In genomic region chr9:119961774-119962408, GRCh38 we compare ENCODE assay signal across 8 cellular contexts.
A peak's percentile ranks its signal among the peaks of the same experiment; 100 is the strongest.
DNase-seq lines count a peak whose midpoint lies in the region; ATAC-seq and TF ChIP-seq lines count a peak whose summit lies in the region.

No MANE protein-coding gene starts in this region.

- no peaks in the 10 kb centered on the region for H3K79me2 ChIP-seq in Karpas-422 (ENCODE audit: low read length)

- no peak for ATAC-seq in GM18502 (IDR thresholded peaks at IDR 0.05; ENCODE audit: poor library complexity, unreplicated experiment)

- no peaks in the 10 kb centered on the region for H4K20me1 ChIP-seq in Karpas-422 (ENCODE audit: insufficient read depth, low read depth, low read length)

- TF ChIP-seq CTCF in brain microvascular endothelial cell (IDR thresholded peaks at IDR 0.05; ENCODE audit: low read depth, low read length, missing control alignments) (peak; percentile 93), liver (IDR thresholded peaks at IDR 0.05; ENCODE audit: low read depth, low read length, missing input control) (peak; percentile 66)

- no peak overlapping the region for H3K4me2 ChIP-seq in Karpas-422 (ENCODE audit: low read depth, low read length, poor library complexity, severe bottlenecking)

- H3K9ac ChIP-seq in Karpas-422 (ENCODE audit: low read length) (no peak overlapping the region), liver (ENCODE audit: low read depth in 1 of 2, low read length in 2 of 2) (no peak overlapping the region)

- DNase-seq in ELF-1 (ENCODE audit: low read depth, low spot score) (peak; percentile 79), Karpas-422 (peak; percentile 72), brain microvascular endothelial cell (peak; percentile 8), DMS114 treated with DMSO at 0.1 percent for 48 hours (lab: John Stamatoyannopoulos, UW; ENCODE audit: unreplicated experiment) (no peak), superior temporal gyrus (ENCODE audit: extremely low spot score) (no peak), GOT3 (lab: John Stamatoyannopoulos, UW) (no peak)

- H3K4me1 ChIP-seq in Karpas-422 (ENCODE audit: low read length), result no peaks in the 10 kb centered on the region
- H3K4me1 ChIP-seq in liver (ENCODE audit: control insufficient read depth in 4 of 4, insufficient read depth in 4 of 4, low read length in 3 of 4), result no peaks in the 10 kb centered on the region

- 34% methylated on average over 19 of the region's 19 CpGs for WGBS in liver

- H3K27me3 ChIP-seq in Karpas-422 (ENCODE audit: low read length), result no peaks in the 10 kb centered on the region
- H3K27me3 ChIP-seq in brain microvascular endothelial cell (replicated peaks), result no peaks in the 10 kb centered on the region
- peaks cover 0 to 2% (median 0%) of the 10 kb centered on the region in 4 donors for H3K27me3 ChIP-seq in liver (ENCODE audit: control insufficient read depth in 4 of 4, insufficient read depth in 4 of 4, low read length in 3 of 4)

- H3K36me3 ChIP-seq in Karpas-422 (ENCODE audit: insufficient read depth, low read length) (no peaks in the 10 kb centered on the region), brain microvascular endothelial cell (replicated peaks) (no peaks in the 10 kb centered on the region), liver (ENCODE audit: control insufficient read depth in 4 of 4, insufficient read depth in 3 of 4, low read depth in 1 of 4, low read length in 3 of 4) (no peaks in the 10 kb centered on the region)

- peak; percentile 74 to 82 for TF ChIP-seq RAD21 in liver (IDR thresholded peaks at IDR 0.05)

- no peaks in the 10 kb centered on the region for H3K9me3 ChIP-seq in Karpas-422 (ENCODE audit: low read length)
- H3K9me3 ChIP-seq in liver (ENCODE audit: control insufficient read depth in 4 of 4, low read length in 3 of 4), result no peaks in the 10 kb centered on the region

- no peaks in the 10 kb centered on the region for H3K9me2 ChIP-seq in Karpas-422 (replicated peaks; ENCODE audit: insufficient read depth, low read length)

- H3K27ac ChIP-seq in Karpas-422 (ENCODE audit: low read length) (no peak overlapping the region), brain microvascular endothelial cell (no peak overlapping the region), liver (ENCODE audit: low read depth in 1 of 2, low read length in 2 of 2) (no peak overlapping the region)

- H3K4me3 ChIP-seq in Karpas-422 (ENCODE audit: low read length) (no peak overlapping the region), brain microvascular endothelial cell (ENCODE audit: low read depth, low read length) (no peak overlapping the region), liver (ENCODE audit: low read depth in 1 of 3, low read length in 3 of 3) (no peak overlapping the region)

- in situ Hi-C loops in brain microvascular endothelial cell (cut with HindIII; ENCODE audit: low pct_ligation_motif_present, low sequenced_read_pairs), result no loop called here

- H2AFZ ChIP-seq in Karpas-422 (ENCODE audit: low read length), result no peak overlapping the region

TF ChIP-seq in liver, 16 proteins besides CTCF, POLR2A, EP300 and RAD21:
- no peak for TF ChIP-seq TAF1 (conservative IDR thresholded peaks at IDR 0.05)
- TF ChIP-seq JUND (IDR thresholded peaks at IDR 0.05), result no peak
- TF ChIP-seq NR2F2 (IDR thresholded peaks at IDR 0.05), result no peak
- TF ChIP-seq RXRA (IDR thresholded peaks at IDR 0.05), result no peak
- TF ChIP-seq, protein P1, sequence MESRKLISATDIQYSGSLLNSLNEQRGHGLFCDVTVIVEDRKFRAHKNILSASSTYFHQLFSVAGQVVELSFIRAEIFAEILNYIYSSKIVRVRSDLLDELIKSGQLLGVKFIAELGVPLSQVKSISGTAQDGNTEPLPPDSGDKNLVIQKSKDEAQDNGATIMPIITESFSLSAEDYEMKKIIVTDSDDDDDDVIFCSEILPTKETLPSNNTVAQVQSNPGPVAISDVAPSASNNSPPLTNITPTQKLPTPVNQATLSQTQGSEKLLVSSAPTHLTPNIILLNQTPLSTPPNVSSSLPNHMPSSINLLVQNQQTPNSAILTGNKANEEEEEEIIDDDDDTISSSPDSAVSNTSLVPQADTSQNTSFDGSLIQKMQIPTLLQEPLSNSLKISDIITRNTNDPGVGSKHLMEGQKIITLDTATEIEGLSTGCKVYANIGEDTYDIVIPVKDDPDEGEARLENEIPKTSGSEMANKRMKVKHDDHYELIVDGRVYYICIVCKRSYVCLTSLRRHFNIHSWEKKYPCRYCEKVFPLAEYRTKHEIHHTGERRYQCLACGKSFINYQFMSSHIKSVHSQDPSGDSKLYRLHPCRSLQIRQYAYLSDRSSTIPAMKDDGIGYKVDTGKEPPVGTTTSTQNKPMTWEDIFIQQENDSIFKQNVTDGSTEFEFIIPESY (IDR thresholded peaks at IDR 0.05), result no peak
- no peak for TF ChIP-seq HNF4G (IDR thresholded peaks at IDR 0.05)
- no peak for TF ChIP-seq FOXA1 (IDR thresholded peaks at IDR 0.05)
- TF ChIP-seq EGR1 (IDR thresholded peaks at IDR 0.05; ENCODE audit: low read depth in 2 of 2), result no peak
- no peak for TF ChIP-seq GABPA (IDR thresholded peaks at IDR 0.05 in 1 of 2, conservative IDR thresholded peaks at IDR 0.05 in 1 of 2)
- TF ChIP-seq HNF4A (conservative IDR thresholded peaks at IDR 0.05), result no peak
- no peak for TF ChIP-seq FOXA2 (IDR thresholded peaks at IDR 0.05)
- no peak for TF ChIP-seq SP1 (IDR thresholded peaks at IDR 0.05)
- TF ChIP-seq YY1 (IDR thresholded peaks at IDR 0.05), result no peak
- TF ChIP-seq, protein P2, sequence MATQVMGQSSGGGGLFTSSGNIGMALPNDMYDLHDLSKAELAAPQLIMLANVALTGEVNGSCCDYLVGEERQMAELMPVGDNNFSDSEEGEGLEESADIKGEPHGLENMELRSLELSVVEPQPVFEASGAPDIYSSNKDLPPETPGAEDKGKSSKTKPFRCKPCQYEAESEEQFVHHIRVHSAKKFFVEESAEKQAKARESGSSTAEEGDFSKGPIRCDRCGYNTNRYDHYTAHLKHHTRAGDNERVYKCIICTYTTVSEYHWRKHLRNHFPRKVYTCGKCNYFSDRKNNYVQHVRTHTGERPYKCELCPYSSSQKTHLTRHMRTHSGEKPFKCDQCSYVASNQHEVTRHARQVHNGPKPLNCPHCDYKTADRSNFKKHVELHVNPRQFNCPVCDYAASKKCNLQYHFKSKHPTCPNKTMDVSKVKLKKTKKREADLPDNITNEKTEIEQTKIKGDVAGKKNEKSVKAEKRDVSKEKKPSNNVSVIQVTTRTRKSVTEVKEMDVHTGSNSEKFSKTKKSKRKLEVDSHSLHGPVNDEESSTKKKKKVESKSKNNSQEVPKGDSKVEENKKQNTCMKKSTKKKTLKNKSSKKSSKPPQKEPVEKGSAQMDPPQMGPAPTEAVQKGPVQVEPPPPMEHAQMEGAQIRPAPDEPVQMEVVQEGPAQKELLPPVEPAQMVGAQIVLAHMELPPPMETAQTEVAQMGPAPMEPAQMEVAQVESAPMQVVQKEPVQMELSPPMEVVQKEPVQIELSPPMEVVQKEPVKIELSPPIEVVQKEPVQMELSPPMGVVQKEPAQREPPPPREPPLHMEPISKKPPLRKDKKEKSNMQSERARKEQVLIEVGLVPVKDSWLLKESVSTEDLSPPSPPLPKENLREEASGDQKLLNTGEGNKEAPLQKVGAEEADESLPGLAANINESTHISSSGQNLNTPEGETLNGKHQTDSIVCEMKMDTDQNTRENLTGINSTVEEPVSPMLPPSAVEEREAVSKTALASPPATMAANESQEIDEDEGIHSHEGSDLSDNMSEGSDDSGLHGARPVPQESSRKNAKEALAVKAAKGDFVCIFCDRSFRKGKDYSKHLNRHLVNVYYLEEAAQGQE (IDR thresholded peaks at IDR 0.05), result no peak
- TF ChIP-seq ATF3 (IDR thresholded peaks at IDR 0.05), result no peak
- TF ChIP-seq, protein P3, sequence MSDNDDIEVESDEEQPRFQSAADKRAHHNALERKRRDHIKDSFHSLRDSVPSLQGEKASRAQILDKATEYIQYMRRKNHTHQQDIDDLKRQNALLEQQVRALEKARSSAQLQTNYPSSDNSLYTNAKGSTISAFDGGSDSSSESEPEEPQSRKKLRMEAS (IDR thresholded peaks at IDR 0.05), result no peak
TF ChIP-seq in liver: peak in this region for 0.

Comparison
In these comparisons a context has a peak if more than half of its experiments do, and no peak if none do; other contexts are left out.
1. DNase-seq: peak in ELF-1 (single experiment), Karpas-422 (single experiment) and brain microvascular endothelial cell (single experiment); none in DMS114 treated with DMSO at 0.1 percent for 48 hours (single experiment), superior temporal gyrus (single experiment) and GOT3 (single experiment).